ENCODE assay signal across 8 cellular contexts in genomic region chr12:107670999-107671643, GRCh38.
DNase-seq lines count a peak whose midpoint lies in the region; ATAC-seq and TF ChIP-seq lines count a peak whose summit lies in the region.

No MANE protein-coding gene starts in this region.

- TF ChIP-seq CTCF in C4-2B (conservative IDR thresholded peaks at IDR 0.05) (peak; percentile 80), HEK293 (tag by site-specific recombination; IDR thresholded peaks at IDR 0.05) (peak; percentile 66), foreskin fibroblast (IDR thresholded peaks at IDR 0.05; ENCODE audit: low read depth, low read length) (peak; percentile 59)

- no peaks in the 10 kb centered on the region for H3K36me3 ChIP-seq in HEK293 (ENCODE audit: control insufficient read depth in 2 of 2, insufficient read depth in 1 of 2, low read length in 2 of 2)

- peak; percentile 10 for DNase-seq in activated CD4-positive, alpha-beta T cell treated with anti-CD3 and anti-CD28 coated beads, Interleukin-2, amount 50 U/mL, for 1 hour
- DNase-seq in foreskin fibroblast (peak in 1 of 2 donors; percentile 30), NCI-H524 treated with DMSO at 0.1 percent for 48 hours (lab: John Stamatoyannopoulos, UW) (no peak), NCI-H1105 treated with DMSO at 0.1 percent for 48 hours (lab: John Stamatoyannopoulos, UW) (no peak)
- peak; percentile 42 for DNase-seq in stimulated activated CD4-positive, alpha-beta T cell treated with anti-CD3 and anti-CD28 coated beads, Interleukin-1b, Interleukin-23, amount 100 ng/mL, for 48 hours

- POLR2A ChIA-PET in HEK293 (lab: Yijun Ruan, JAX) = no interaction called here

- no peak for ATAC-seq in HG02759 (IDR thresholded peaks at IDR 0.05; ENCODE audit: unreplicated experiment)

- no peaks in the 10 kb centered on the region for H3K9me3 ChIP-seq in HEK293 (ENCODE audit: control insufficient read depth, insufficient read depth, low read depth, low read length)

- H3K4me3 ChIP-seq in HEK293 (ENCODE audit: low read depth, low read length) (no peak overlapping the region), foreskin fibroblast (ENCODE audit: low read depth in 1 of 2, low read length in 2 of 2) (no peak overlapping the region)

- H3K27ac ChIP-seq in C4-2B (no peak overlapping the region), HEK293 (ENCODE audit: extremely low read depth, low read depth, low read length) (no peak overlapping the region)

- no peaks in the 10 kb centered on the region for H3K4me1 ChIP-seq in HEK293 (ENCODE audit: control insufficient read depth, insufficient read depth, low read length)

- CTCF ChIA-PET in HEK293 (lab: Yijun Ruan, JAX) = interaction anchor here (0.6 to 10.8 kb wide), 21 partner anchors 9 to 1537 kb away, joined by 3 to 114 read pairs (median 3); no protein-coding TSS in a partner anchor

TF ChIP-seq in HEK293, 187 proteins besides CTCF, POLR2A, EP300 and RAD21:
- TF ChIP-seq ZNF654 (tag by site-specific recombination; IDR thresholded peaks at IDR 0.05; ENCODE audit: low read depth) = peak; percentile 11; the same call in 1 of the 2 replicates
- TF ChIP-seq ZNF580 (tag by site-specific recombination; IDR thresholded peaks at IDR 0.05) = peak; percentile 64; the same call in 1 of the 2 replicates
- TF ChIP-seq ZIC2 (tag by site-specific recombination; IDR thresholded peaks at IDR 0.05) = peak; percentile 54
- no peak for TF ChIP-seq PRDM6 (tag by site-specific recombination; IDR thresholded peaks at IDR 0.05)

Comparison
In these comparisons a context has a peak if more than half of its experiments do, and no peak if none do; other contexts are left out.
1. DNase-seq: peak in activated CD4-positive, alpha-beta T cell treated with anti-CD3 and anti-CD28 coated beads, Interleukin-2, amount 50 U/mL, for 1 hour (single experiment) and stimulated activated CD4-positive, alpha-beta T cell treated with anti-CD3 and anti-CD28 coated beads, Interleukin-1b, Interleukin-23, amount 100 ng/mL, for 48 hours (single experiment); none in NCI-H524 treated with DMSO at 0.1 percent for 48 hours (single experiment) and NCI-H1105 treated with DMSO at 0.1 percent for 48 hours (single experiment).
2. Peak in every context shown above with its lines, with median percentiles within 50 percentile points of each other: CTCF ChIP-seq.